Comparison of ENCODE assay signal across 8 cellular contexts in genomic region chr10:101050206-101051069, GRCh38. TPM values are rescaled to one million over a fixed set of nuclear protein-coding genes. Genes with fewer than 3 reads are reported as not detected.
DNase-seq lines count a peak whose midpoint lies in the region; ATAC-seq and TF ChIP-seq lines count a peak whose summit lies in the region.

No MANE protein-coding gene starts in this region.

- POLR2A ChIA-PET in activated CD4-positive, alpha-beta T cell treated with anti-CD3 and anti-CD28 coated beads for 36 hours (lab: Charles Lee): interaction anchor here (1.2 kb wide), 1 partner anchor 17 kb away, joined by 3 read pairs; no protein-coding TSS in a partner anchor

- no peaks in the 10 kb centered on the region for H3K9me3 Mint-ChIP-seq in activated CD4-positive, alpha-beta T cell treated with anti-CD3 and anti-CD28 coated beads for 36 hours (ENCODE audit: low read depth)

- CTCF ChIA-PET in activated CD4-positive, alpha-beta T cell treated with anti-CD3 and anti-CD28 coated beads for 36 hours (lab: Charles Lee): interaction anchor here (0.5 to 25.2 kb wide), 19 partner anchors 8 to 1779 kb away, joined by 3 to 526 read pairs (median 4); partner anchors contain the start of genes KAZALD1, PDZD7 and SFXN3

- H3K9ac ChIP-seq in colonic mucosa (ENCODE audit: low read depth in 2 of 2, low read length in 2 of 2): peak overlapping the region in 1 of 2 donors; percentile 43

- WGBS in lung, 2 donors: 13 to 14% methylated on average over 42 of the region's 42 CpGs

- ATAC-seq in GM21723 (IDR thresholded peaks at IDR 0.05; ENCODE audit: unreplicated experiment): peak; percentile 66
- peak; percentile 92 for ATAC-seq in activated CD4-positive, alpha-beta T cell treated with anti-CD3 and anti-CD28 coated beads for 36 hours
- peak; percentile 84 for ATAC-seq in lung (ENCODE audit: insufficient read depth, low FRiP score)
- ATAC-seq in HG03469 (IDR thresholded peaks at IDR 0.05; ENCODE audit: unreplicated experiment): no peak

- H3K4me1 ChIP-seq in colonic mucosa: no peaks in the 10 kb centered on the region
- H3K4me1 ChIP-seq in lung (ENCODE audit: control insufficient read depth in 2 of 2, insufficient read depth in 2 of 2, low read length in 2 of 2): peaks cover 0 to 8% of the 10 kb centered on the region in 2 donors

- peaks cover 10% of the 10 kb centered on the region for H3K4me1 Mint-ChIP-seq in activated CD4-positive, alpha-beta T cell treated with anti-CD3 and anti-CD28 coated beads for 36 hours

- H3K36me3 Mint-ChIP-seq in activated CD4-positive, alpha-beta T cell treated with anti-CD3 and anti-CD28 coated beads for 36 hours (ENCODE audit: low read depth): peaks cover 4% of the 10 kb centered on the region

- no peak overlapping the region for H3K4me3 Mint-ChIP-seq in activated CD4-positive, alpha-beta T cell treated with anti-CD3 and anti-CD28 coated beads for 36 hours

- peak; percentile 75 for DNase-seq in CD1c-positive myeloid dendritic cell (ENCODE audit: extremely low spot score)
- DNase-seq in NCI-H2081 (lab: John Stamatoyannopoulos, UW): peak; percentile 61 to 76
- DNase-seq in activated CD4-positive, alpha-beta T cell treated with anti-CD3 and anti-CD28 coated beads for 36 hours: peak; percentile 88
- DNase-seq in colonic mucosa: peak; percentile 81
- peak; percentile 70 for DNase-seq in lung (ENCODE audit: low spot score)
- DNase-seq in stimulated activated CD8-positive, alpha-beta memory T cell treated with anti-CD3 and anti-CD28 coated beads, Interleukin-4, amount 100 ng/mL, for 24 hours (ENCODE audit: low read depth): peak; percentile 68

- H3K27ac Mint-ChIP-seq in activated CD4-positive, alpha-beta T cell treated with anti-CD3 and anti-CD28 coated beads for 36 hours: no peak overlapping the region

- H3K27me3 Mint-ChIP-seq in activated CD4-positive, alpha-beta T cell treated with anti-CD3 and anti-CD28 coated beads for 36 hours: peaks cover 43% of the 10 kb centered on the region

- TF ChIP-seq CTCF in colonic mucosa (IDR thresholded peaks at IDR 0.05) (peak; percentile 84), lung (IDR thresholded peaks at IDR 0.05; ENCODE audit: control extremely low read depth, extremely low read depth) (peak; percentile 43)

- intact Hi-C loops in activated CD4-positive, alpha-beta T cell treated with anti-CD3 and anti-CD28 coated beads for 36 hours (cut with DNase I, micrococcal nuclease): loop anchor here in 1 of 2 experiments (1.0 kb wide), 1 partner anchor 16 kb away; no protein-coding TSS in a partner anchor
- intact Hi-C loops in colonic mucosa (cut with DNase I): loop anchor here (10.0 kb wide), 1 partner anchor 94 kb away; no protein-coding TSS in a partner anchor

- H3K36me3 ChIP-seq in colonic mucosa: no peaks in the 10 kb centered on the region
- no peaks in the 10 kb centered on the region for H3K36me3 ChIP-seq in lung (ENCODE audit: control insufficient read depth in 2 of 2, insufficient read depth in 2 of 2, low read length in 2 of 2)

- H3K27me3 ChIP-seq in colonic mucosa: peaks cover 26% of the 10 kb centered on the region
- no peaks in the 10 kb centered on the region for H3K27me3 ChIP-seq in lung (ENCODE audit: control insufficient read depth, insufficient read depth)

- peak overlapping the region; percentile 12 for H3K4me3 ChIP-seq in colonic mucosa
- no peak overlapping the region for H3K4me3 ChIP-seq in lung

- H3K27ac ChIP-seq in colonic mucosa: no peak overlapping the region
- H3K27ac ChIP-seq in lung (ENCODE audit: low read depth in 1 of 2, low read length in 1 of 2): no peak overlapping the region

- H3K9me3 ChIP-seq in colonic mucosa: no peaks in the 10 kb centered on the region
- H3K9me3 ChIP-seq in lung (ENCODE audit: control insufficient read depth in 2 of 2, insufficient read depth in 1 of 2, low read length in 1 of 2): no peaks in the 10 kb centered on the region

RNA-seq across cellular contexts. Expression of gene KAZALD1, which starts 11.4 kb away (rescaled TPM):
- under 1 TPM; 0.47 to 0.57 TPM for total RNA-seq in activated CD4-positive, alpha-beta T cell treated with anti-CD3 and anti-CD28 coated beads for 36 hours
- total RNA-seq in colonic mucosa (10 to 100 TPM; 11.5 to 32.4 TPM), lung (10 to 100 TPM in 1 of 2 donors, 1 to 10 TPM in 1; 8.2 to 12.1 TPM)
- polyA plus RNA-seq in lung: 1 to 10 TPM; 4.1 to 6.5 TPM

RNA-seq across cellular contexts. Expression of gene SFXN3, which starts 19.4 kb away (rescaled TPM):
- total RNA-seq in activated CD4-positive, alpha-beta T cell treated with anti-CD3 and anti-CD28 coated beads for 36 hours: 10 to 100 TPM; 30.0 to 37.7 TPM
- 10 to 100 TPM in 1 of 2 donors, 1 to 10 TPM in 1; 8.8 to 18.1 TPM for total RNA-seq in colonic mucosa
- total RNA-seq in lung: 10 to 100 TPM; 39.0 to 95.8 TPM
- 10 to 100 TPM; 36.4 to 40.2 TPM for polyA plus RNA-seq in lung

RNA-seq across cellular contexts. Expression of gene PDZD7, which starts 19.5 kb away (rescaled TPM):
- total RNA-seq in activated CD4-positive, alpha-beta T cell treated with anti-CD3 and anti-CD28 coated beads for 36 hours: under 1 TPM; 0.28 to 0.32 TPM
- total RNA-seq in colonic mucosa (under 1 TPM; 0.19 to 0.42 TPM), lung (1 to 10 TPM in 1 of 2 donors, under 1 TPM in 1; 0.09 to 1.3 TPM)
- polyA plus RNA-seq in lung: under 1 TPM; 0.27 to 0.83 TPM

RNA-seq across cellular contexts. Expression of gene LZTS2, which starts 50.8 kb away (rescaled TPM):
- 10 to 100 TPM; 14.8 to 15.7 TPM for total RNA-seq in activated CD4-positive, alpha-beta T cell treated with anti-CD3 and anti-CD28 coated beads for 36 hours
- 10 to 100 TPM; 30.8 to 36.5 TPM for total RNA-seq in colonic mucosa
- 10 to 100 TPM; 53.2 to 58.0 TPM for total RNA-seq in lung
- 10 to 100 TPM; 44.5 to 76.8 TPM for polyA plus RNA-seq in lung

Comparison
In these comparisons a context has a peak if more than half of its experiments do, and no peak if none do; other contexts are left out.
1. RNA of gene KAZALD1, which starts 11.4 kb away (total RNA-seq): 11.5 to 32.4 TPM in colonic mucosa and 8.2 to 12.1 TPM in lung; 0.47 to 0.57 TPM in activated CD4-positive, alpha-beta T cell treated with anti-CD3 and anti-CD28 coated beads for 36 hours; every median in the first group is over 4 times any median in the second.
2. Peak in every context shown above with its lines, with median percentiles within 50 percentile points of each other: DNase-seq.